Comparison of ENCODE assay signal across 30 cellular contexts in genomic region chr4:26820346-26820745, GRCh38.
"Had no signal": no experiment of that assay in that cellular context is flagged by ENCODE, and none has a peak within 500 bp of the region (broad histone marks: within the 10 kb centered on the region; RNA-seq: fewer than 3 reads in every experiment).

No MANE protein-coding gene starts in this region.

- ATAC-seq: activated CD4-positive, alpha-beta T cell treated with anti-CD3 and anti-CD28 coated beads for 36 hours; activated CD4-positive, CD25-positive, alpha-beta regulatory T cell treated with anti-CD3 and anti-CD28 coated beads, Interleukin-2, amount 50 U/mL, for 24 hours; activated CD8-positive, alpha-beta memory T cell treated with anti-CD3 and anti-CD28 coated beads, Interleukin-2, amount 10 ng/mL, durations not matched to agents 7 days and 5 days; activated CD8-positive, alpha-beta T cell treated with anti-CD3 and anti-CD28 coated beads, Interleukin-2, amount 10 ng/mL, durations not matched to agents 7 days and 5 days had no signal

- DNase-seq: activated CD4-positive, alpha-beta memory T cell treated with anti-CD3 and anti-CD28 coated beads, Interleukin-2, amount 10 ng/mL, durations not matched to agents 7 days and 5 days; activated CD4-positive, alpha-beta T cell treated with anti-CD3 and anti-CD28 coated beads for 1 hour; activated CD4-positive, alpha-beta T cell treated with anti-CD3 and anti-CD28 coated beads for 36 hours; activated CD4-positive, alpha-beta T cell treated with anti-CD3 and anti-CD28 coated beads for 48 hours; activated CD4-positive, alpha-beta T cell treated with anti-CD3 and anti-CD28 coated beads, Interleukin-2, amount 10 ng/mL, durations not matched to agents 7 days and 5 days; activated CD4-positive, alpha-beta T cell treated with anti-CD3 and anti-CD28 coated beads, Interleukin-2, amount 50 U/mL, for 48 hours; activated CD4-positive, CD25-positive, alpha-beta regulatory T cell; activated CD8-positive, alpha-beta memory T cell treated with anti-CD3 and anti-CD28 coated beads for 24 hours; activated CD8-positive, alpha-beta memory T cell treated with anti-CD3 and anti-CD28 coated beads, Interleukin-2, amount 10 ng/mL, durations not matched to agents 7 days and 5 days; activated CD8-positive, alpha-beta memory T cell treated with anti-CD3 and anti-CD28 coated beads, Interleukin-2, amount 50 U/mL, for 48 hours; activated CD8-positive, alpha-beta T cell treated with anti-CD3 and anti-CD28 coated beads, Interleukin-2, amount 10 ng/mL, durations not matched to agents 7 days and 5 days; activated effector memory CD4-positive, alpha-beta T cell treated with Interleukin-2 at 50 U/mL for 16 hours; activated gamma-delta T cell; activated naive CD4-positive, alpha-beta T cell treated with anti-CD3 and anti-CD28 coated beads, Interleukin-2, amount 10 ng/mL, durations not matched to agents 7 days and 5 days; activated naive CD4-positive, alpha-beta T cell treated with Interleukin-2 at 50 U/mL for 16 hours; activated naive CD8-positive, alpha-beta T cell treated with anti-CD3 and anti-CD28 coated beads, Interleukin-2, amount 10 ng/mL, durations not matched to agents 7 days and 5 days; activated naive CD8-positive, alpha-beta T cell treated with anti-CD3 and anti-CD28 coated beads, Interleukin-2, amount 50 U/mL, for 24 hours; activated T-cell treated with anti-CD3 and anti-CD28 coated beads, Interleukin-2, amount 50 U/mL, for 24 hours; activated T-cell treated with anti-CD3 and anti-CD28 coated beads, Interleukin-2, amount 50 U/mL, for 48 hours; amygdala; anterior cingulate cortex; caudate nucleus; cerebellar nuclear complex; T-helper 2 cell; T-helper 9 cell had no signal

- H3K4me3 ChIP-seq: ascending aorta, cardiac muscle cell had no signal

- H3K4me1 ChIP-seq: ascending aorta had no signal

- FAIRE-seq: bronchial epithelial cell, TTC549 had no signal

- H3K36me3 ChIP-seq: ascending aorta, cardiac muscle cell had no signal

- H3K27me3 ChIP-seq: ascending aorta, cardiac muscle cell had no signal

- H3K27ac ChIP-seq: ascending aorta, cardiac muscle cell had no signal

- H3K9me3 ChIP-seq: ascending aorta had no signal
